1 cellular context compared by ENCODE assay signal in genomic region chr1:186022184-186022583, GRCh38.
TF ChIP-seq lines count a peak whose summit lies in the region.

No MANE protein-coding gene starts in this region.

TF ChIP-seq in K562, 482 proteins besides CTCF, POLR2A, EP300 and RAD21 (continued from another document and continues in another):
- TF ChIP-seq ATF6 (CRISPR knock-in tag; IDR thresholded peaks at IDR 0.05), result no peak
- 0 out of 2 replicates have a peak, but pooled peaks have one; percentile 34 for TF ChIP-seq ZNF592 (IDR thresholded peaks at IDR 0.05)
- no peak for TF ChIP-seq ZBTB26 (CRISPR knock-in tag; IDR thresholded peaks at IDR 0.05)
- peak; percentile 37; the same call in 1 of the 2 replicates for TF ChIP-seq TAL1 (IDR thresholded peaks at IDR 0.05)
- no peak for TF ChIP-seq SNIP1 (IDR thresholded peaks at IDR 0.05; ENCODE audit: low read depth)
- TF ChIP-seq MBD1 (CRISPR knock-in tag; IDR thresholded peaks at IDR 0.05), result no peak
- TF ChIP-seq ARID1B (IDR thresholded peaks at IDR 0.05), result peak; percentile 70
- no peak for TF ChIP-seq THRA (IDR thresholded peaks at IDR 0.05)
- no peak for TF ChIP-seq NEUROD1 (IDR thresholded peaks at IDR 0.05; ENCODE audit: borderline replicate concordance, low read depth, low read length, partially characterized antibody)
- TF ChIP-seq ZBTB17 (CRISPR knock-in tag; IDR thresholded peaks at IDR 0.05), result no peak
- no peak for TF ChIP-seq MCM5 (IDR thresholded peaks at IDR 0.05; ENCODE audit: low read depth)
- TF ChIP-seq CHAMP1 (IDR thresholded peaks at IDR 0.05), result peak; percentile 42; the same call in 1 of the 2 replicates
- TF ChIP-seq ZNF274 (IDR thresholded peaks at IDR 0.05; ENCODE audit: borderline replicate concordance, low read depth, low read length), result no peak
- 0 out of 2 replicates have a peak, but pooled peaks have one; percentile 15 for TF ChIP-seq DPF2 (IDR thresholded peaks at IDR 0.05)
- TF ChIP-seq ZNF551 (CRISPR knock-in tag; IDR thresholded peaks at IDR 0.05), result no peak
- no peak for TF ChIP-seq COPS2 (conservative IDR thresholded peaks at IDR 0.05)
- no peak for TF ChIP-seq ZNF354B (CRISPR knock-in tag; IDR thresholded peaks at IDR 0.05)
- peak; percentile 73 for TF ChIP-seq CBFA2T3 (IDR thresholded peaks at IDR 0.05)
- no peak for TF ChIP-seq TFAP4 (CRISPR knock-in tag; IDR thresholded peaks at IDR 0.05; ENCODE audit: borderline replicate concordance)
- no peak for TF ChIP-seq ZBTB1 (CRISPR knock-in tag; IDR thresholded peaks at IDR 0.05; ENCODE audit: borderline replicate concordance, low read depth)
- TF ChIP-seq BMI1 (IDR thresholded peaks at IDR 0.05; ENCODE audit: low read length), result no peak
- no peak for TF ChIP-seq CCAR2 (IDR thresholded peaks at IDR 0.05; ENCODE audit: low read depth, low read length)
- TF ChIP-seq TCF3 (CRISPR knock-in tag; IDR thresholded peaks at IDR 0.05), result peak; percentile 79
- no peak for TF ChIP-seq STAT6 (CRISPR knock-in tag; IDR thresholded peaks at IDR 0.05)
- TF ChIP-seq FOXM1 (IDR thresholded peaks at IDR 0.05; ENCODE audit: low read depth), result peak; percentile 38; the same call in 1 of the 2 replicates
- TF ChIP-seq FOXM1 (CRISPR knock-in tag; IDR thresholded peaks at IDR 0.05; ENCODE audit: low read depth), result no peak
- no peak for TF ChIP-seq LARP7 (IDR thresholded peaks at IDR 0.05)
- peak; percentile 10; the same call in 1 of the 2 replicates for TF ChIP-seq ZBTB40 (IDR thresholded peaks at IDR 0.05)
- TF ChIP-seq ZBTB40 (CRISPR knock-in tag; IDR thresholded peaks at IDR 0.05), result no peak
